ENCODE assay signal across 5 cellular contexts in genomic region chr14:76682367-76682766, GRCh38.
"Had no signal": no experiment of that assay in that cellular context is flagged by ENCODE, and none has a peak within 500 bp of the region (broad histone marks: within the 10 kb centered on the region; RNA-seq: fewer than 3 reads in every experiment).

No MANE protein-coding gene starts in this region.

- H3K27ac Mint-ChIP-seq: GM23338, H9 had no signal

- DNase-seq: H9, HCEC 1CT, IMR-90, KBM-7 had no signal

- ATAC-seq: GM23338 had no signal

- H3K4me3 ChIP-seq: GM23338 had no signal

- H3K4me2 ChIP-seq: GM23338 had no signal

- H2AFZ ChIP-seq: GM23338 had no signal

- H3K4me3 Mint-ChIP-seq: GM23338, H9 had no signal
